In genomic region chr19:14006085-14006765, GRCh38 we compare ENCODE assay signal across 1 cellular context.
TF ChIP-seq lines count a peak whose summit lies in the region.

Gene RFX1 (minus strand): TSS chr19:14006320. CDS start chr19:13993843, 12,477 bp downstream.

TF ChIP-seq in HepG2, 621 proteins besides CTCF, POLR2A, EP300 and RAD21 (continued from another document and continues in another):
- peak; percentile 99 for TF ChIP-seq PCBP1 (IDR thresholded peaks at IDR 0.05; ENCODE audit: borderline replicate concordance, low read depth, low read length)
- peak; percentile 100 for TF ChIP-seq RBM22 (optimal IDR thresholded peaks at IDR 0.05; ENCODE audit: low read length)
- TF ChIP-seq CHD2 (IDR thresholded peaks at IDR 0.05; ENCODE audit: low read depth, low read length): peak; percentile 82
- peak; percentile 55; the same call in 1 of the 2 replicates for TF ChIP-seq GATA4 (IDR thresholded peaks at IDR 0.05; ENCODE audit: borderline replicate concordance, low read depth)
- TF ChIP-seq CEBPG (CRISPR knock-in tag; IDR thresholded peaks at IDR 0.05): 0 out of 2 replicates have a peak, but pooled peaks have one; percentile 39
- peak; percentile 97 for TF ChIP-seq NFYC (CRISPR knock-in tag; IDR thresholded peaks at IDR 0.05)
- TF ChIP-seq RFX3 (CRISPR knock-in tag; IDR thresholded peaks at IDR 0.05): peak; percentile 93
- no peak for TF ChIP-seq NFE2L1 (CRISPR knock-in tag; IDR thresholded peaks at IDR 0.05; ENCODE audit: borderline replicate concordance)
- TF ChIP-seq, protein P1, sequence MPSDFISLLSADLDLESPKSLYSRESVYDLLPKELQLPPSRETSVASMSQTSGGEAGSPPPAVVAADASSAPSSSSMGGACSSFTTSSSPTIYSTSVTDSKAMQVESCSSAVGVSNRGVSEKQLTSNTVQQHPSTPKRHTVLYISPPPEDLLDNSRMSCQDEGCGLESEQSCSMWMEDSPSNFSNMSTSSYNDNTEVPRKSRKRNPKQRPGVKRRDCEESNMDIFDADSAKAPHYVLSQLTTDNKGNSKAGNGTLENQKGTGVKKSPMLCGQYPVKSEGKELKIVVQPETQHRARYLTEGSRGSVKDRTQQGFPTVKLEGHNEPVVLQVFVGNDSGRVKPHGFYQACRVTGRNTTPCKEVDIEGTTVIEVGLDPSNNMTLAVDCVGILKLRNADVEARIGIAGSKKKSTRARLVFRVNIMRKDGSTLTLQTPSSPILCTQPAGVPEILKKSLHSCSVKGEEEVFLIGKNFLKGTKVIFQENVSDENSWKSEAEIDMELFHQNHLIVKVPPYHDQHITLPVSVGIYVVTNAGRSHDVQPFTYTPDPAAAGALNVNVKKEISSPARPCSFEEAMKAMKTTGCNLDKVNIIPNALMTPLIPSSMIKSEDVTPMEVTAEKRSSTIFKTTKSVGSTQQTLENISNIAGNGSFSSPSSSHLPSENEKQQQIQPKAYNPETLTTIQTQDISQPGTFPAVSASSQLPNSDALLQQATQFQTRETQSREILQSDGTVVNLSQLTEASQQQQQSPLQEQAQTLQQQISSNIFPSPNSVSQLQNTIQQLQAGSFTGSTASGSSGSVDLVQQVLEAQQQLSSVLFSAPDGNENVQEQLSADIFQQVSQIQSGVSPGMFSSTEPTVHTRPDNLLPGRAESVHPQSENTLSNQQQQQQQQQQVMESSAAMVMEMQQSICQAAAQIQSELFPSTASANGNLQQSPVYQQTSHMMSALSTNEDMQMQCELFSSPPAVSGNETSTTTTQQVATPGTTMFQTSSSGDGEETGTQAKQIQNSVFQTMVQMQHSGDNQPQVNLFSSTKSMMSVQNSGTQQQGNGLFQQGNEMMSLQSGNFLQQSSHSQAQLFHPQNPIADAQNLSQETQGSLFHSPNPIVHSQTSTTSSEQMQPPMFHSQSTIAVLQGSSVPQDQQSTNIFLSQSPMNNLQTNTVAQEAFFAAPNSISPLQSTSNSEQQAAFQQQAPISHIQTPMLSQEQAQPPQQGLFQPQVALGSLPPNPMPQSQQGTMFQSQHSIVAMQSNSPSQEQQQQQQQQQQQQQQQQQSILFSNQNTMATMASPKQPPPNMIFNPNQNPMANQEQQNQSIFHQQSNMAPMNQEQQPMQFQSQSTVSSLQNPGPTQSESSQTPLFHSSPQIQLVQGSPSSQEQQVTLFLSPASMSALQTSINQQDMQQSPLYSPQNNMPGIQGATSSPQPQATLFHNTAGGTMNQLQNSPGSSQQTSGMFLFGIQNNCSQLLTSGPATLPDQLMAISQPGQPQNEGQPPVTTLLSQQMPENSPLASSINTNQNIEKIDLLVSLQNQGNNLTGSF (CRISPR knock-in tag; IDR thresholded peaks at IDR 0.05): 0 out of 2 replicates have a peak, but pooled peaks have one; percentile 57
- peak; percentile 7; the same call in 1 of the 2 replicates for TF ChIP-seq HOXA5 (CRISPR knock-in tag; IDR thresholded peaks at IDR 0.05)
- peak; percentile 10; the same call in 1 of the 2 replicates for TF ChIP-seq KLF11 (CRISPR knock-in tag; IDR thresholded peaks at IDR 0.05)
- TF ChIP-seq ZNF558 (CRISPR knock-in tag; IDR thresholded peaks at IDR 0.05; ENCODE audit: borderline replicate concordance): no peak
- TF ChIP-seq TP53 (CRISPR knock-in tag; conservative IDR thresholded peaks at IDR 0.05): 0 out of 2 replicates have a peak, but pooled peaks have one; percentile 84
- TF ChIP-seq SP1 (IDR thresholded peaks at IDR 0.05): no peak
- TF ChIP-seq SP1 (CRISPR knock-in tag; IDR thresholded peaks at IDR 0.05): peak; percentile 82; the same call in 1 of the 2 replicates
- no peak for TF ChIP-seq ZNF672 (CRISPR knock-in tag; IDR thresholded peaks at IDR 0.05)
- TF ChIP-seq YY1 (IDR thresholded peaks at IDR 0.05; ENCODE audit: insufficient read depth, insufficient replicate concordance, low read depth, low read length): peak; percentile 89
- TF ChIP-seq, protein P2, sequence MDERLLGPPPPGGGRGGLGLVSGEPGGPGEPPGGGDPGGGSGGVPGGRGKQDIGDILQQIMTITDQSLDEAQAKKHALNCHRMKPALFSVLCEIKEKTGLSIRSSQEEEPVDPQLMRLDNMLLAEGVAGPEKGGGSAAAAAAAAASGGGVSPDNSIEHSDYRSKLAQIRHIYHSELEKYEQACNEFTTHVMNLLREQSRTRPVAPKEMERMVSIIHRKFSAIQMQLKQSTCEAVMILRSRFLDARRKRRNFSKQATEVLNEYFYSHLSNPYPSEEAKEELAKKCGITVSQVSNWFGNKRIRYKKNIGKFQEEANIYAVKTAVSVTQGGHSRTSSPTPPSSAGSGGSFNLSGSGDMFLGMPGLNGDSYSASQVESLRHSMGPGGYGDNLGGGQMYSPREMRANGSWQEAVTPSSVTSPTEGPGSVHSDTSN (CRISPR knock-in tag; IDR thresholded peaks at IDR 0.05): peak; percentile 99
- TF ChIP-seq RFX5 (IDR thresholded peaks at IDR 0.05; ENCODE audit: low read depth, low read length): peak; percentile 69; the same call in 1 of the 2 replicates
- peak; percentile 42; the same call in 1 of the 2 replicates for TF ChIP-seq RBFOX2 (IDR thresholded peaks at IDR 0.05; ENCODE audit: low read depth, low read length)
- peak; percentile 94 for TF ChIP-seq CREM (IDR thresholded peaks at IDR 0.05)
- peak; percentile 64; the same call in 1 of the 2 replicates for TF ChIP-seq CREM (CRISPR knock-in tag; IDR thresholded peaks at IDR 0.05)
- TF ChIP-seq, protein P3, sequence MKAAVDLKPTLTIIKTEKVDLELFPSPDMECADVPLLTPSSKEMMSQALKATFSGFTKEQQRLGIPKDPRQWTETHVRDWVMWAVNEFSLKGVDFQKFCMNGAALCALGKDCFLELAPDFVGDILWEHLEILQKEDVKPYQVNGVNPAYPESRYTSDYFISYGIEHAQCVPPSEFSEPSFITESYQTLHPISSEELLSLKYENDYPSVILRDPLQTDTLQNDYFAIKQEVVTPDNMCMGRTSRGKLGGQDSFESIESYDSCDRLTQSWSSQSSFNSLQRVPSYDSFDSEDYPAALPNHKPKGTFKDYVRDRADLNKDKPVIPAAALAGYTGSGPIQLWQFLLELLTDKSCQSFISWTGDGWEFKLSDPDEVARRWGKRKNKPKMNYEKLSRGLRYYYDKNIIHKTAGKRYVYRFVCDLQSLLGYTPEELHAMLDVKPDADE (CRISPR knock-in tag; IDR thresholded peaks at IDR 0.05): 0 out of 2 replicates have a peak, but pooled peaks have one; percentile 16
- peak; percentile 35; the same call in 1 of the 2 replicates for TF ChIP-seq GABPA (IDR thresholded peaks at IDR 0.05; ENCODE audit: low read depth, low read length)
- TF ChIP-seq GABPA (CRISPR knock-in tag; IDR thresholded peaks at IDR 0.05; ENCODE audit: low read depth): peak; percentile 76
- peak; percentile 85 for TF ChIP-seq TFAP4 (IDR thresholded peaks at IDR 0.05; ENCODE audit: borderline replicate concordance, low read depth)
- TF ChIP-seq ZNF460 (CRISPR knock-in tag; IDR thresholded peaks at IDR 0.05; ENCODE audit: borderline replicate concordance): 0 out of 2 replicates have a peak, but pooled peaks have one; percentile 29
- no peak for TF ChIP-seq ZNF530 (CRISPR knock-in tag; IDR thresholded peaks at IDR 0.05; ENCODE audit: low read depth)
- TF ChIP-seq ZBTB37 (CRISPR knock-in tag; IDR thresholded peaks at IDR 0.05): no peak
- TF ChIP-seq CSRNP2 (CRISPR knock-in tag; conservative IDR thresholded peaks at IDR 0.05; ENCODE audit: low read depth): no peak
- no peak for TF ChIP-seq ZNF792 (CRISPR knock-in tag; IDR thresholded peaks at IDR 0.05)
- TF ChIP-seq ZNF318 (CRISPR knock-in tag; IDR thresholded peaks at IDR 0.05): 0 out of 2 replicates have a peak, but pooled peaks have one; percentile 15
- TF ChIP-seq TFDP2 (CRISPR knock-in tag; IDR thresholded peaks at IDR 0.05): peak; percentile 98
- peak; percentile 95 for TF ChIP-seq TFDP1 (CRISPR knock-in tag; IDR thresholded peaks at IDR 0.05; ENCODE audit: borderline replicate concordance)
- peak; percentile 98 for TF ChIP-seq TBX3 (IDR thresholded peaks at IDR 0.05; ENCODE audit: borderline replicate concordance)
